ENCODE assay signal across 7 cellular contexts in genomic region chr2:238106698-238107524, GRCh38. TPM values are rescaled to one million over a fixed set of nuclear protein-coding genes. Genes with fewer than 3 reads are reported as not detected.
A peak's percentile ranks its signal among the peaks of the same experiment; 100 is the strongest.
DNase-seq lines count a peak whose midpoint lies in the region; ATAC-seq and TF ChIP-seq lines count a peak whose summit lies in the region.

No MANE protein-coding gene starts in this region.

- no peaks in the 10 kb centered on the region for H3K4me1 ChIP-seq in PC-3 (ENCODE audit: insufficient read depth, low read length)

- peak; percentile 26 for ATAC-seq in GM21825 (IDR thresholded peaks at IDR 0.05; ENCODE audit: unreplicated experiment)
- peak; percentile 61 for ATAC-seq in PC-3

- H2AFZ ChIP-seq in PC-3 (ENCODE audit: low read length), result peak overlapping the region; percentile 68

- H3K9ac ChIP-seq in PC-3 (ENCODE audit: low read length), result no peak overlapping the region

- H3K4me3 ChIP-seq in GM12865 (ENCODE audit: low read depth, low read length) (peak overlapping the region; percentile 49), PC-3 (ENCODE audit: low read length) (peak overlapping the region; percentile 65)

- BruUV-seq in PC-3 (replicated peaks; lab: Mats Ljungman, UMichigan), result no TSS peak

- H3K36me3 ChIP-seq in PC-3 (ENCODE audit: low read depth, low read length), result no peaks in the 10 kb centered on the region

- H3K9me2 ChIP-seq in PC-3 (replicated peaks; ENCODE audit: low read length), result no peaks in the 10 kb centered on the region

- H3K79me2 ChIP-seq in PC-3 (ENCODE audit: low read length), result no peaks in the 10 kb centered on the region

- POLR2A ChIA-PET in PC-3 (lab: Charles Lee; ENCODE audit: unreplicated experiment), result no interaction called here

- no peaks in the 10 kb centered on the region for H3F3A ChIP-seq in PC-3 (ENCODE audit: low read length, unreplicated experiment)

- H4K20me1 ChIP-seq in PC-3 (ENCODE audit: low read length), result no peaks in the 10 kb centered on the region

- DNase-seq in GM12865 (ENCODE audit: low read depth) (no peak), PC-3 (peak; percentile 49), iPS-NIHi7 (ENCODE audit: extremely low spot score) (peak; percentile 70), Kasumi-1 (lab: John Stamatoyannopoulos, UW) (no peak), DMS79 (lab: John Stamatoyannopoulos, UW) (no peak)
- DNase-seq in stimulated activated naive CD4-positive, alpha-beta T cell treated with Interleukin-2 at 50 U/mL for 16 hours (lab: John Stamatoyannopoulos, UW), result no peak

- TF ChIP-seq CTCF in GM12865 (IDR thresholded peaks at IDR 0.05; ENCODE audit: insufficient read depth, low read depth, low read length, missing control alignments), result peak; percentile 56
- TF ChIP-seq CTCF in PC-3 (conservative IDR thresholded peaks at IDR 0.05; ENCODE audit: low read depth, low read length), result peak; percentile 48

- H3K27me3 ChIP-seq in PC-3 (ENCODE audit: low read length), result no peaks in the 10 kb centered on the region

- H3K27ac ChIP-seq in PC-3 (ENCODE audit: low read length), result no peak overlapping the region

- intact Hi-C loops in PC-3 (cut with micrococcal nuclease), result loop anchor here (1.0 to 2.0 kb wide), 2 partner anchors 46 to 249 kb away; partner anchors contain the start of gene SCLY

- H3K4me2 ChIP-seq in PC-3 (ENCODE audit: low read length), result peak overlapping the region; percentile 81

- no peaks in the 10 kb centered on the region for H3K9me3 ChIP-seq in PC-3 (ENCODE audit: low read length)

- CTCF ChIA-PET in PC-3 (lab: Charles Lee), result no interaction called here

RNA-seq across cellular contexts. Expression of gene ESPNL, which starts 6.8 kb away (rescaled TPM):
- total RNA-seq in PC-3 (2014; rRNA removed), result not detected in 2 replicates

RNA-seq across cellular contexts. Expression of gene KLHL30, which starts 31.6 kb away (rescaled TPM):
- total RNA-seq in PC-3 (2014; rRNA removed), result not detected in 2 replicates

RNA-seq across cellular contexts. Expression of gene SCLY, which starts 46.1 kb away (rescaled TPM):
- total RNA-seq in PC-3 (2014; rRNA removed), result 19.5 and 23.1 TPM in 2 replicates

RNA-seq across cellular contexts. Expression of gene ERFE, which starts 51.9 kb away (rescaled TPM):
- 7.4 and 8.5 TPM in 2 replicates for total RNA-seq in PC-3 (2014; rRNA removed)

Comparison
In these comparisons a context has a peak if more than half of its experiments do, and no peak if none do; other contexts are left out.
1. DNase-seq: peak in PC-3 (single experiment) and iPS-NIHi7 (single experiment); none in GM12865 (single experiment), Kasumi-1 (0 of 2), stimulated activated naive CD4-positive, alpha-beta T cell treated with Interleukin-2 at 50 U/mL for 16 hours (single experiment) and DMS79 (single experiment).